In the genomic region with DNA sequence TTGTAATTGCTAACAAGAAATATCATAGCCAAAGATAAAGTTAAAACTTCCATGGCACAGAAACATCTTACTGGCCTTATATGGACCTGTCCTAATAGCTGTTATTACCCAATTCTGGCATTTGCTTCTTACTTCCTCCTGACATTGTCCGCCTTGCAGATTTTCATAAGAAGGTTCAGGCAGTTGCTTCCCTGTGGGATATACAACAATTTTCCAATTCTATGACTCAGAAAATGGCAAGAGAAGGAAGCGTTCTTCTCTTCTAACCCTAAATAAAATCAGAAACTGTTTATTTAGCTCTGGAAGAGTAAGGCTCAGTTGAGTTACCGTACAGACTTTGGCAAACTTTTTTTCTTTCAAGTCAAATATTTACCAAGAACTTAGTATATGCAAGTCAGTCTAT, we compare ENCODE assay signal across 8 cellular contexts. TPM values are rescaled to one million over a fixed set of nuclear protein-coding genes. Genes with fewer than 3 reads are reported as not detected.
DNase-seq lines count a peak whose midpoint lies in the region; ATAC-seq and TF ChIP-seq lines count a peak whose summit lies in the region.

No MANE protein-coding gene starts in this region.

- H3K27ac Mint-ChIP-seq in natural killer cell treated with Interleukin-12 subunit alpha and Interleukin-12 subunit beta and Interleukin-15 and Interleukin-18, amount 100 ng/mL, for 72 hours: peak overlapping the region; percentile 85 to 92

- H3K9me3 ChIP-seq in BLaER1 (no peaks in the 10 kb centered on the region), Loucy (ENCODE audit: insufficient read depth, low read depth, low read length) (no peaks in the 10 kb centered on the region), colonic mucosa (no peaks in the 10 kb centered on the region)

- H3K9me3 Mint-ChIP-seq in natural killer cell treated with Interleukin-12 subunit alpha and Interleukin-12 subunit beta and Interleukin-15 and Interleukin-18, amount 100 ng/mL, for 72 hours: no peaks in the 10 kb centered on the region

- H3K36me3 Mint-ChIP-seq in natural killer cell treated with Interleukin-12 subunit alpha and Interleukin-12 subunit beta and Interleukin-15 and Interleukin-18, amount 100 ng/mL, for 72 hours: no peaks in the 10 kb centered on the region

- H3K79me2 ChIP-seq in Loucy (ENCODE audit: insufficient read depth, low read length): peaks cover 56% of the 10 kb centered on the region

- intact Hi-C loops in colonic mucosa (cut with DNase I): no loop called here

- no peak overlapping the region for H3K27ac ChIP-seq in BLaER1
- H3K27ac ChIP-seq in colonic mucosa: peak overlapping the region; percentile 96

- H3K27me3 Mint-ChIP-seq in natural killer cell treated with Interleukin-12 subunit alpha and Interleukin-12 subunit beta and Interleukin-15 and Interleukin-18, amount 100 ng/mL, for 72 hours: no peaks in the 10 kb centered on the region

- peak overlapping the region; percentile 72 for H3K4me2 ChIP-seq in BLaER1
- H3K4me2 ChIP-seq in Loucy (ENCODE audit: low read depth, low read length, poor library complexity, severe bottlenecking): peak overlapping the region; percentile 95

- no peaks in the 10 kb centered on the region for H3K27me3 ChIP-seq in BLaER1
- H3K27me3 ChIP-seq in Loucy (ENCODE audit: insufficient read depth, low read length, poor library complexity, severe bottlenecking): no peaks in the 10 kb centered on the region
- no peaks in the 10 kb centered on the region for H3K27me3 ChIP-seq in colonic mucosa

- no peak for DNase-seq in colonic mucosa
- no peak for DNase-seq in natural killer cell treated with Interleukin-12 subunit alpha and Interleukin-12 subunit beta and Interleukin-15 and Interleukin-18, amount 100 ng/mL, for 72 hours (ENCODE audit: low spot score)
- no peak for DNase-seq in NCI-H446 treated with DMSO at 0.1 percent for 48 hours (lab: John Stamatoyannopoulos, UW)
- DNase-seq in NCI-H69 (lab: John Stamatoyannopoulos, UW): no peak
- no peak for DNase-seq in glomerular visceral epithelial cell (ENCODE audit: extremely low spot score)
- no peak for DNase-seq in NCI-H2196 treated with DMSO at 0.1 percent for 48 hours (lab: John Stamatoyannopoulos, UW; ENCODE audit: unreplicated experiment)

- no peak overlapping the region for H2AFZ ChIP-seq in Loucy (ENCODE audit: low read length)

- H3K9ac ChIP-seq in BLaER1 (peak overlapping the region; percentile 36; the same call in 1 of the 2 replicates), Loucy (ENCODE audit: low read depth, low read length, poor library complexity, severe bottlenecking) (peak overlapping the region; percentile 95), colonic mucosa (ENCODE audit: low read depth in 2 of 2, low read length in 2 of 2) (peak overlapping the region in 1 of 2 donors; percentile 89)

- H3K9me2 ChIP-seq in Loucy (replicated peaks; ENCODE audit: low read depth, low read length): no peaks in the 10 kb centered on the region

- TF ChIP-seq CTCF in Loucy (conservative IDR thresholded peaks at IDR 0.05; ENCODE audit: low read length): no peak
- no peak for TF ChIP-seq CTCF in colonic mucosa (IDR thresholded peaks at IDR 0.05)

- H3K4me3 Mint-ChIP-seq in natural killer cell treated with Interleukin-12 subunit alpha and Interleukin-12 subunit beta and Interleukin-15 and Interleukin-18, amount 100 ng/mL, for 72 hours: peak overlapping the region; percentile 88

- peak overlapping the region; percentile 83 for H3K4me3 ChIP-seq in BLaER1
- peak overlapping the region; percentile 78 for H3K4me3 ChIP-seq in Loucy (ENCODE audit: low read length, poor library complexity, severe bottlenecking)
- H3K4me3 ChIP-seq in colonic mucosa: peak overlapping the region; percentile 95

- H3K4me1 Mint-ChIP-seq in natural killer cell treated with Interleukin-12 subunit alpha and Interleukin-12 subunit beta and Interleukin-15 and Interleukin-18, amount 100 ng/mL, for 72 hours (ENCODE audit: low read depth in 2 of 2): peaks cover 41 to 46% of the 10 kb centered on the region in 2 donors

- 0 out of 2 replicates have a peak, but pooled peaks cover 4% of the 10 kb centered on the region for H3F3A ChIP-seq in Loucy (ENCODE audit: low read depth)

- peaks cover 15% of the 10 kb centered on the region; the same call in 1 of the 2 replicates for H3K36me3 ChIP-seq in BLaER1
- no peaks in the 10 kb centered on the region for H3K36me3 ChIP-seq in Loucy (ENCODE audit: insufficient read depth, low read length)
- H3K36me3 ChIP-seq in colonic mucosa: no peaks in the 10 kb centered on the region

- ATAC-seq in natural killer cell treated with Interleukin-12 subunit alpha and Interleukin-12 subunit beta and Interleukin-15 and Interleukin-18, amount 100 ng/mL, for 72 hours: no peak

- H4K20me1 ChIP-seq in BLaER1: peaks cover 52% of the 10 kb centered on the region
- H4K20me1 ChIP-seq in Loucy (ENCODE audit: insufficient read depth, low read length, poor library complexity, severe bottlenecking): peaks cover 54% of the 10 kb centered on the region

- H3K4me1 ChIP-seq in BLaER1: peaks cover 27% of the 10 kb centered on the region
- H3K4me1 ChIP-seq in Loucy (ENCODE audit: insufficient read depth, low read length, poor library complexity, severe bottlenecking): peaks cover 51% of the 10 kb centered on the region
- H3K4me1 ChIP-seq in colonic mucosa: peaks cover 9% of the 10 kb centered on the region

RNA-seq across cellular contexts. Expression of a gene that starts 1.7 kb away (rescaled TPM):
- 100 to 1,000 TPM in 1 of 2 donors, 10 to 100 TPM in 1; 77.4 to 118 TPM for total RNA-seq in colonic mucosa
- 10 to 100 TPM; 92.3 to 94.9 TPM for total RNA-seq in natural killer cell treated with Interleukin-12 subunit alpha and Interleukin-12 subunit beta and Interleukin-15 and Interleukin-18, amount 100 ng/mL, for 72 hours

RNA-seq across cellular contexts. Expression of a gene that starts 38.5 kb away (rescaled TPM):
- total RNA-seq in colonic mucosa: 100 to 1,000 TPM; 867 to 934 TPM
- 1,000 to 10,000 TPM in 1 of 2 donors, 100 to 1,000 TPM in 1; 886 to 1,034 TPM for total RNA-seq in natural killer cell treated with Interleukin-12 subunit alpha and Interleukin-12 subunit beta and Interleukin-15 and Interleukin-18, amount 100 ng/mL, for 72 hours

RNA-seq across cellular contexts. Expression of a gene that starts 40.7 kb away (rescaled TPM):
- total RNA-seq in colonic mucosa: 10 to 100 TPM; 10.6 to 19.8 TPM
- total RNA-seq in natural killer cell treated with Interleukin-12 subunit alpha and Interleukin-12 subunit beta and Interleukin-15 and Interleukin-18, amount 100 ng/mL, for 72 hours: 10 to 100 TPM; 13.5 to 16.9 TPM

RNA-seq across cellular contexts. Expression of a gene that starts 44.7 kb away (rescaled TPM):
- 1 to 10 TPM; 1.3 to 2.5 TPM for total RNA-seq in colonic mucosa
- 10 to 100 TPM in 1 of 2 donors, 1 to 10 TPM in 1; 3.7 to 11.2 TPM for total RNA-seq in natural killer cell treated with Interleukin-12 subunit alpha and Interleukin-12 subunit beta and Interleukin-15 and Interleukin-18, amount 100 ng/mL, for 72 hours
